In the genomic region with DNA sequence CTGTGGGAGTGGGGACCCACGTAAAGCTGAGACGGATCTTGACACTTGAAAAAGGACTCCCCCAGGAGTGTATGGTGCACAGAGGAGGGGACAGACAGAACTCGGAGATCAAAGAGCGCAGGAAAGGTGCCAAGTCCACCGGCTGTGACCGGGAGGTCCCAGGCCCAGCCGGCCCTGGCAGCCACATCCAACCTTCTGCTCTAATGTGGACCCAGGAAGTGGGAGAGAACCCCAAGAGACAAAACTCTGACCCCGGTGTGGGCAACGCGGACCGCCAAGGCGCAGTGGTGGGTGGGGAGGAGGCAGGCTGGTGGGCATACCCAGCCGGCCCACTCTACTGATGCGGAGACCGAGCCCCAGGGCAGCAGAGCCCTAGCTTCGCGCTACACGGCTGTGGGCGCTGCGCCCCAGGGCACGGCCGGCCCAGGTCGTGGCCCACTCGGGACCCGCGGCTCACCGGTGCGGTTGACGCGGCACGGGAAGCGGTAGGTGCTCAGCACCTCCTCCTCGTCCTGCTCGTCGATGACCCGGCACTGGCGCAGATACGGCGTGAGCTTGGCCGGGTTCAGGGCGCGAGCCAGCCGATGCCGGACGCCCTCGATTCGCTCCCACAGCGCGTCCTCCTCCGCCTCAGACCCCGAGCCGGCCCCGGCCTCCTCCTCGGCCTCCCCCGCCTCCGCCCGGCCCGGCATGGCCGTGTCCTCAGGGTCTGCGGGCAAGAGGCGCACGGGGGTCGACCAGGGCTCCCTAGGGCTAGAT, we compare ENCODE assay signal across 8 cellular contexts. TPM values are rescaled to one million over a fixed set of nuclear protein-coding genes. Genes with fewer than 3 reads are reported as not detected.
A peak's percentile ranks its signal among the peaks of the same experiment; 100 is the strongest.
DNase-seq lines count a peak whose midpoint lies in the region; ATAC-seq and TF ChIP-seq lines count a peak whose summit lies in the region.

No MANE protein-coding gene starts in this region.

- no peak for TF ChIP-seq EP300 in sigmoid colon (IDR thresholded peaks at IDR 0.05)

- no peak for TF ChIP-seq POLR2A in sigmoid colon (IDR thresholded peaks at IDR 0.05)

- H3K9me3 Mint-ChIP-seq in activated B cell treated with CpG ODN at 0.5 μM for 24 hours: peaks cover 2% of the 10 kb centered on the region

- no peaks in the 10 kb centered on the region for H3K36me3 Mint-ChIP-seq in activated B cell treated with CpG ODN at 0.5 μM for 24 hours (ENCODE audit: low read depth)

- peak overlapping the region; percentile 92 for H3K27ac ChIP-seq in left ventricle myocardium inferior (replicated peaks)
- peak overlapping the region; percentile 17 to 66 (median 58) for H3K27ac ChIP-seq in sigmoid colon

- TF ChIP-seq CTCF in GM12875 (IDR thresholded peaks at IDR 0.05; ENCODE audit: borderline replicate concordance, insufficient read depth, low read depth, low read length) (no peak), activated B cell treated with CpG ODN at 0.5 μM for 24 hours (IDR thresholded peaks at IDR 0.05) (no peak), left ventricle myocardium inferior (IDR thresholded peaks at IDR 0.05; ENCODE audit: borderline replicate concordance) (no peak), sigmoid colon (IDR thresholded peaks at IDR 0.05) (no peak)

- H3K27ac Mint-ChIP-seq in activated B cell treated with CpG ODN at 0.5 μM for 24 hours: no peak overlapping the region

- DNase-seq in activated B cell treated with CpG ODN at 0.5 μM for 24 hours (no peak), left ventricle myocardium inferior (no peak), sigmoid colon (no peak), activated gamma-delta T cell (lab: John Stamatoyannopoulos, UW) (no peak)

- CTCF ChIA-PET in activated B cell treated with CpG ODN at 0.5 μM for 24 hours (lab: Charles Lee): no interaction called here

- peak overlapping the region; percentile 48 for H3K4me3 Mint-ChIP-seq in activated B cell treated with CpG ODN at 0.5 μM for 24 hours

- H3K4me3 ChIP-seq in GM12875 (ENCODE audit: low read depth, low read length): peak overlapping the region; percentile 21
- H3K4me3 ChIP-seq in left ventricle myocardium inferior: peak overlapping the region; percentile 77
- peak overlapping the region; percentile 36 to 51 (median 48) for H3K4me3 ChIP-seq in sigmoid colon

- WGBS in sigmoid colon, 2 donors: 4 to 15% methylated on average over 63 of the region's 63 CpGs

- peaks cover 4% of the 10 kb centered on the region for H3K4me1 Mint-ChIP-seq in activated B cell treated with CpG ODN at 0.5 μM for 24 hours

- H3K9me3 ChIP-seq in left ventricle myocardium inferior (replicated peaks): peaks cover 5% of the 10 kb centered on the region
- no peaks in the 10 kb centered on the region for H3K9me3 ChIP-seq in sigmoid colon

- intact Hi-C loops in activated B cell treated with CpG ODN at 0.5 μM for 24 hours (cut with micrococcal nuclease): no loop called here
- intact Hi-C loops in left ventricle myocardium inferior (cut with micrococcal nuclease): no loop called here
- intact Hi-C loops in sigmoid colon (cut with DNase I): no loop called here

- peaks cover 37% of the 10 kb centered on the region for H3K27me3 Mint-ChIP-seq in activated B cell treated with CpG ODN at 0.5 μM for 24 hours

- ATAC-seq in activated B cell treated with CpG ODN at 0.5 μM for 24 hours (ENCODE audit: low read depth) (no peak), HG03280 (IDR thresholded peaks at IDR 0.05; ENCODE audit: unreplicated experiment) (no peak), GM18519 (IDR thresholded peaks at IDR 0.05; ENCODE audit: low FRiP score, unreplicated experiment) (no peak), HG02852 (IDR thresholded peaks at IDR 0.05; ENCODE audit: unreplicated experiment) (no peak)

- POLR2A ChIA-PET in activated B cell treated with CpG ODN at 0.5 μM for 24 hours (lab: Charles Lee): interaction anchor here (0.5 kb wide), 1 partner anchor 48 kb away, joined by 3 read pairs; no protein-coding TSS in a partner anchor

- H3K27me3 ChIP-seq in left ventricle myocardium inferior (ENCODE audit: low read depth) (peaks cover 58% of the 10 kb centered on the region), sigmoid colon (peaks cover 11 to 47% (median 28%) of the 10 kb centered on the region in 3 donors)

- peaks cover 39% of the 10 kb centered on the region for H3K4me1 ChIP-seq in left ventricle myocardium inferior
- peaks cover 0 to 14% (median 11%) of the 10 kb centered on the region in 4 donors for H3K4me1 ChIP-seq in sigmoid colon

- H3K36me3 ChIP-seq in left ventricle myocardium inferior (peaks cover 13% of the 10 kb centered on the region), sigmoid colon (no peaks in the 10 kb centered on the region)

RNA-seq across cellular contexts. Expression of gene CARD10, which starts 0.5 kb away (rescaled TPM):
- total RNA-seq in activated B cell treated with CpG ODN at 0.5 μM for 24 hours (not detected in 2 replicates), left ventricle myocardium inferior (9.0 TPM), sigmoid colon (1 to 10 TPM; 2.8 to 8.6 (median 3.5) TPM)
- polyA plus RNA-seq in sigmoid colon: 10 to 100 TPM; 31.8 to 41.0 (median 37.7) TPM

RNA-seq across cellular contexts. Expression of gene MFNG, which starts 32.5 kb away (rescaled TPM):
- total RNA-seq in activated B cell treated with CpG ODN at 0.5 μM for 24 hours: 86.1 and 90.6 TPM in 2 replicates
- total RNA-seq in left ventricle myocardium inferior: 11.8 TPM
- 10 to 100 TPM in 3 of 4 donors, 1 to 10 TPM in 1; 8.0 to 15.3 (median 11.4) TPM for total RNA-seq in sigmoid colon
- 10 to 100 TPM in 2 of 3 donors, 1 to 10 TPM in 1; 9.9 to 33.9 (median 10.8) TPM for polyA plus RNA-seq in sigmoid colon

RNA-seq across cellular contexts. Expression of gene CDC42EP1, which starts 41.6 kb away (rescaled TPM):
- not detected in 2 replicates for total RNA-seq in activated B cell treated with CpG ODN at 0.5 μM for 24 hours
- total RNA-seq in left ventricle myocardium inferior: 17.7 TPM
- 10 to 100 TPM; 14.6 to 28.0 (median 20.7) TPM for total RNA-seq in sigmoid colon
- polyA plus RNA-seq in sigmoid colon: 10 to 100 TPM; 22.2 to 64.1 (median 24.6) TPM

Comparison
In these comparisons a context has a peak if more than half of its experiments do, and no peak if none do; other contexts are left out.
1. H3K4me3 ChIP-seq: peak in every context shown above with its lines; median percentile 77 in left ventricle myocardium inferior; 48 in sigmoid colon; 21 in GM12875.
2. RNA of gene CDC42EP1, which starts 41.6 kb away (total RNA-seq): 14.6 to 28.0 TPM in sigmoid colon and 17.7 TPM in left ventricle myocardium inferior (single experiment); not detected in activated B cell treated with CpG ODN at 0.5 μM for 24 hours; every median in the first group is over 10 times any median in the second.